In the genomic region with DNA sequence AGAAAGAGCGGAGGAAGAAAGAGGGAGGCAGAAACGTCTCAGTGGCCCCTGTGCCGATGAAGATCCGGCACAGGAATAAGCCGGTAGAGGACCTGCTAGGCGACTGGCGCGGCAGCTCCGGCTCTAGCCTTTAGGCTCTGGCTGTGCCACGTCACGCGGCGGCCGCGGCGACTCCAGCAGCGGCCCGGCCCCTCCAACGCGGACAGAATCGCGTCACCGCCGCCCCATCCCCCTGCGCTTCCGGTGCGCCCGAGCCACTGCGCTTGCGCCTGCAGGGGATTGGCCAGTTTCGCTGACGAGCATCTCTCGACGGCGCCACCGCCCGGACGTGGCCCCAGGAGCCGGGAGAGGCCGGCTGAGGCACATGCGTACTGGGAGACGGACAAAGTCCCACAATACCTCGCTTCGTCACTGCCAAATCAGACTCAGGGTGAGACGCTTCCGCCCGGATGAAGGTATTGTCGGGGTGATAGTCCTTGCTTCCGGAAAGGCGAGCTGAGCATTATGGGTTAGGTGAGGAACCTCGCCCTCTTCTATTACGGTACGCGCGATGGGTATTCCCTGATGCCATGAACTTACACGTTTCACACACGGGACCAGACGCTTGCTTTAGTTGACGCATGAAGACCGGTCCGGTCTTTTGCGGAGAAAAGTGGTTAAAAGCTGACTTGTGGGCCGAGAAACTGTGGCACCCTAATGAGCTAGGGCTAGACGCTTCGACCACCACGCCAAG, we compare ENCODE assay signal across 8 cellular contexts. TPM values are rescaled to one million over a fixed set of nuclear protein-coding genes. Genes with fewer than 3 reads are reported as not detected.
DNase-seq lines count a peak whose midpoint lies in the region; FAIRE-seq and TF ChIP-seq lines count a peak whose summit lies in the region.

Gene ARF4 (minus strand): TSS at position 105 of the 733 bp plus-strand sequence. CDS start 204 bp downstream, outside the sequence.

- H3K9me3 ChIP-seq in SK-N-MC (ENCODE audit: low read depth, low read length) = no peaks in the 10 kb centered on the region
- H3K9me3 ChIP-seq in neuronal stem cell (replicated peaks in 1 of 2; ENCODE audit: control insufficient read depth in 2 of 2, insufficient read depth in 1 of 2, low read depth in 1 of 2, low read length in 2 of 2) = no peaks in the 10 kb centered on the region

- H3K14ac ChIP-seq in neuronal stem cell (ENCODE audit: low read length) = peak within 1 kb of the TSS; percentile 71

- WGBS in neuronal stem cell (ENCODE audit: extremely low coverage in 2 of 2, insufficient read length in 2 of 2, insufficient replicate concordance in 1 of 2), 2 donors = no CpG with 5 or more reads among the region's 66 CpGs

- H3K36me3 Mint-ChIP-seq in HFFc6 (ENCODE audit: low read depth) = peaks cover 42% of the 10 kb centered on the region
- peaks cover 29% of the 10 kb centered on the region for H3K36me3 Mint-ChIP-seq in activated naive CD4-positive, alpha-beta T cell treated with anti-CD3 and anti-CD28 coated beads, Interleukin-2, amount 10 ng/mL, durations not matched to agents 7 days and 5 days

- H3K27me3 ChIP-seq in GM06990 (replicated peaks; ENCODE audit: control insufficient read depth, insufficient read depth, low read length) (no peaks in the 10 kb centered on the region), neuronal stem cell (ENCODE audit: control insufficient read depth in 3 of 3, insufficient read depth in 3 of 3, low read depth in 1 of 3, low read length in 3 of 3) (no peaks in the 10 kb centered on the region)

- H2BK120ac ChIP-seq in neuronal stem cell (ENCODE audit: low read depth, low read length) = no peak within 1 kb of the TSS

- peak; percentile 31 for TF ChIP-seq CTCF in GM06990 (IDR thresholded peaks at IDR 0.05; ENCODE audit: insufficient read depth, low read length, poor library complexity, severe bottlenecking)
- peak; percentile 53 for TF ChIP-seq CTCF in HFFc6 (IDR thresholded peaks at IDR 0.05)
- no peak for TF ChIP-seq CTCF in NB4 (IDR thresholded peaks at IDR 0.05; ENCODE audit: low read depth, low read length)
- TF ChIP-seq CTCF in subcutaneous adipose tissue (IDR thresholded peaks at IDR 0.05; ENCODE audit: low read depth) = no peak

- peaks cover 42% of the 10 kb centered on the region for H3K4me1 Mint-ChIP-seq in HFFc6 (ENCODE audit: low read depth)
- peaks cover 46% of the 10 kb centered on the region for H3K4me1 Mint-ChIP-seq in activated naive CD4-positive, alpha-beta T cell treated with anti-CD3 and anti-CD28 coated beads, Interleukin-2, amount 10 ng/mL, durations not matched to agents 7 days and 5 days

- no peak within 1 kb of the TSS for H2BK12ac ChIP-seq in neuronal stem cell (ENCODE audit: low read length)

- peaks cover 2 to 5% of the 10 kb centered on the region in 2 donors for H3K4me1 ChIP-seq in neuronal stem cell (ENCODE audit: control insufficient read depth in 2 of 2, insufficient read depth in 1 of 2, low read depth in 1 of 2, low read length in 2 of 2)

- peak within 1 kb of the TSS; percentile 94 for H2BK5ac ChIP-seq in neuronal stem cell (ENCODE audit: low read length)

- peak within 1 kb of the TSS; percentile 70 for H2BK15ac ChIP-seq in neuronal stem cell (ENCODE audit: low read length)

- H3K36me3 ChIP-seq in GM06990 (ENCODE audit: control insufficient read depth, insufficient read depth, low read length) (no peaks in the 10 kb centered on the region; the same call in 1 of the 2 replicates), SK-N-MC (ENCODE audit: insufficient read depth, low read length) (no peaks in the 10 kb centered on the region), neuronal stem cell (replicated peaks in 1 of 2; ENCODE audit: control insufficient read depth in 2 of 2, insufficient read depth in 2 of 2, low read length in 2 of 2) (peaks cover 0 to 31% of the 10 kb centered on the region in 2 donors)

- H4K91ac ChIP-seq in neuronal stem cell (ENCODE audit: low read depth, low read length, poor library complexity) = peak within 1 kb of the TSS; percentile 74

- H2AK5ac ChIP-seq in neuronal stem cell (ENCODE audit: low read depth, low read length) = peak within 1 kb of the TSS; percentile 81

- H3K9ac ChIP-seq in SK-N-MC (ENCODE audit: insufficient read length) (peak within 1 kb of the TSS; percentile 84), neuronal stem cell (ENCODE audit: low read depth, low read length, poor library complexity) (peak within 1 kb of the TSS; percentile 95)

- H3K27me3 Mint-ChIP-seq in HFFc6 (ENCODE audit: insufficient read depth) = peaks cover 19% of the 10 kb centered on the region
- no peaks in the 10 kb centered on the region for H3K27me3 Mint-ChIP-seq in activated naive CD4-positive, alpha-beta T cell treated with anti-CD3 and anti-CD28 coated beads, Interleukin-2, amount 10 ng/mL, durations not matched to agents 7 days and 5 days

- H3K4ac ChIP-seq in neuronal stem cell (ENCODE audit: low read length) = peak within 1 kb of the TSS; percentile 84

- H4K8ac ChIP-seq in neuronal stem cell (ENCODE audit: low read depth, low read length) = peak within 1 kb of the TSS; percentile 84

- FAIRE-seq in frontal cortex (lab: Jason Lieb, UNC) = no peak

- peak; percentile 85 for TF ChIP-seq POLR2A in NB4 (IDR thresholded peaks at IDR 0.05; ENCODE audit: extremely low read depth, insufficient read length)

- CTCF ChIA-PET in activated naive CD4-positive, alpha-beta T cell treated with anti-CD3 and anti-CD28 coated beads, Interleukin-2, amount 10 ng/mL, durations not matched to agents 7 days and 5 days (lab: Charles Lee) = interaction anchor here (1.0 kb wide), 1 partner anchor 201 kb away, joined by 3 read pairs; no protein-coding TSS in a partner anchor

- peak within 1 kb of the TSS; percentile 61 for H3K23ac ChIP-seq in neuronal stem cell (ENCODE audit: low read depth, low read length, poor library complexity)

- H3K4me3 ChIP-seq in GM06990 (replicated peaks; ENCODE audit: low read depth, low read length) (peak within 1 kb of the TSS; percentile 98), NB4 (ENCODE audit: low read depth, low read length) (peak within 1 kb of the TSS; percentile 96), SK-N-MC (peak within 1 kb of the TSS; percentile 89), neuronal stem cell (ENCODE audit: low read length in 2 of 2) (peak within 1 kb of the TSS; percentile 88 to 99)

- H3K4me2 ChIP-seq in neuronal stem cell (ENCODE audit: insufficient read depth, low read length, poor library complexity, severe bottlenecking) = peak within 1 kb of the TSS; percentile 93

- H3K27ac ChIP-seq in SK-N-MC (peak within 1 kb of the TSS; percentile 84), neuronal stem cell (replicated peaks; ENCODE audit: low read length) (peak within 1 kb of the TSS; percentile 99)

- DNase-seq in GM06990 (ENCODE audit: extremely low read depth, insufficient read length) = peak; percentile 100
- DNase-seq in HFFc6 = peak; percentile 100
- peak; percentile 99 for DNase-seq in NB4 (ENCODE audit: low read depth)
- peak; percentile 84 for DNase-seq in SK-N-MC (ENCODE audit: low read depth, low spot score)
- peak; percentile 99 for DNase-seq in activated naive CD4-positive, alpha-beta T cell treated with anti-CD3 and anti-CD28 coated beads, Interleukin-2, amount 10 ng/mL, durations not matched to agents 7 days and 5 days
- DNase-seq in frontal cortex (ENCODE audit: low spot score in 2 of 2) = peak; percentile 89 to 94
- DNase-seq in neuronal stem cell (ENCODE audit: low spot score) = peak; percentile 98

- peak within 1 kb of the TSS; percentile 99 for H3K4me3 Mint-ChIP-seq in HFFc6
- H3K4me3 Mint-ChIP-seq in activated naive CD4-positive, alpha-beta T cell treated with anti-CD3 and anti-CD28 coated beads, Interleukin-2, amount 10 ng/mL, durations not matched to agents 7 days and 5 days = peak within 1 kb of the TSS; percentile 98

- H3K9me3 Mint-ChIP-seq in HFFc6 = peaks cover 8% of the 10 kb centered on the region; the same call in 1 of the 2 replicates
- no peaks in the 10 kb centered on the region for H3K9me3 Mint-ChIP-seq in activated naive CD4-positive, alpha-beta T cell treated with anti-CD3 and anti-CD28 coated beads, Interleukin-2, amount 10 ng/mL, durations not matched to agents 7 days and 5 days

- H3K27ac Mint-ChIP-seq in HFFc6 = peak within 1 kb of the TSS; percentile 99
- peak within 1 kb of the TSS; percentile 100 for H3K27ac Mint-ChIP-seq in activated naive CD4-positive, alpha-beta T cell treated with anti-CD3 and anti-CD28 coated beads, Interleukin-2, amount 10 ng/mL, durations not matched to agents 7 days and 5 days

- H3K79me1 ChIP-seq in neuronal stem cell (ENCODE audit: low read depth, low read length) = peaks cover 8% of the 10 kb centered on the region

- peak within 1 kb of the TSS; percentile 92 for H3K18ac ChIP-seq in neuronal stem cell (ENCODE audit: low read length)

- H2AFZ ChIP-seq in neuronal stem cell (ENCODE audit: low read length) = peak within 1 kb of the TSS; percentile 89

RNA-seq across cellular contexts. Expression of gene ARF4, which starts in this region (rescaled TPM):
- 100 to 1,000 TPM; 446 to 567 (median 535) TPM for total RNA-seq in HFFc6 (2021; fragmentation: NEBNext Ultra II Directional; extraction: Animal tissue kit (Norgen Biotek cat#: 25700))
- 132 TPM for total RNA-seq in frontal cortex
- 201 TPM for polyA plus RNA-seq in neuronal stem cell (2013, experiment 1 of 2)
- polyA plus RNA-seq in neuronal stem cell (2013, experiment 2 of 2) = 197 TPM
- 100 to 1,000 TPM in 2 of 4 donors, 10 to 100 TPM in 2; 76.7 to 308 (median 96.7) TPM for total RNA-seq in subcutaneous adipose tissue

Comparison
In these comparisons a context has a peak if more than half of its experiments do, and no peak if none do; other contexts are left out.
1. Peak in every context shown above with its lines: DNase-seq, H3K4me3 ChIP-seq and H3K27ac ChIP-seq.
2. CTCF ChIP-seq: peak in GM06990 (single experiment) and HFFc6 (single experiment); none in NB4 (single experiment) and subcutaneous adipose tissue (single experiment).